Comparison of ENCODE assay signal across 13 cellular contexts in the genomic region with DNA sequence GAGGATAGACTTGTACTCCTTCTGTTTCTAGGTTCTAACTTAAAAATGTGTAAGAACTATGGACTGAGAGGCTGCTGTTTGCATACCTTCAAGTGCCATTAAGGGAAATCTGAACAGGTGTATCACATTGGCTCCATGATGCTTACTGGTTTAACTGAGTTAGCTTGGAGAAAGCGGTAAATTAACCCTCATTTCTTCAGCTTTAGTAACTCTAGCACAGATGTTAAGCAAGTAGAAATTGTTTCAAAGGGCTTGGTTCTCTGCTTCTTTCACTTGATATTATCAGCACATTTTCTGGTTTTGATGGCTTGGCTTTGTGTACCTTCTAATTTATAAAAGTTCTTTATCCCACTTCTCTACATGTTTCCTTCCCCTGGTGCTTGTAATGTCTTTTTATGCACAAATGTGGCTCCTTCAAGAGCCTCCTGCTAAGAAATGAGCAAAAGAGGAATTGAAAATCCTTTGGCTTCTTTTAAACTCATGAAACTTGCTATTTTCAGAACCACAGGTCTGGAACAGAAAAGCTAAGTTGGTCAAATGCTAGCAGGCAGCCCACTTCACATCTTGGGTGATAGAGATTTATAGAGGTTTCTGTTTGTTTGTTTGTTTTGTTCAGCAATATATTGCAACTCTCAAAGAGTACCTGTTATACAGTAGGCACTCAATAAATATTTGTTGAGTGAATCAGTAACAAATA.
DNase-seq lines count a peak whose midpoint lies in the region; ATAC-seq, FAIRE-seq and TF ChIP-seq lines count a peak whose summit lies in the region.
"Had no signal": no experiment of that assay in that cellular context is flagged by ENCODE, and none has a peak within 500 bp of the region (broad histone marks: within the 10 kb centered on the region; RNA-seq: fewer than 3 reads in every experiment).

No MANE protein-coding gene starts in this region.

- no peaks in the 10 kb centered on the region for H3K79me2 ChIP-seq in GM12878 (ENCODE audit: control insufficient read depth, insufficient read depth, low read length)

- TF ChIP-seq CTCF in GM12878 (IDR thresholded peaks at IDR 0.05 in 2 of 3, conservative IDR thresholded peaks at IDR 0.05 in 1 of 3; ENCODE audit: control insufficient read depth in 2 of 3, extremely low read depth in 1 of 3, insufficient read depth in 1 of 3, low read depth in 3 of 3, low read length in 3 of 3) (no peak), foreskin fibroblast (IDR thresholded peaks at IDR 0.05; ENCODE audit: low read depth, low read length) (no peak)

- TF ChIP-seq POLR2A in GM12878 (IDR thresholded peaks at IDR 0.05; ENCODE audit: low read depth, low read length): no peak

- 53% methylated on average over 1 of the region's 1 CpG for WGBS in GM12878 (ENCODE audit: insufficient coverage, insufficient replicate concordance, low lambda C conversion rate, missing lambda C conversion rate)
- 89% methylated on average over 1 of the region's 1 CpG for WGBS in right cardiac atrium

- TF ChIP-seq EP300 in GM12878 (IDR thresholded peaks at IDR 0.05; ENCODE audit: borderline replicate concordance in 1 of 2, control insufficient read depth in 1 of 2, low read depth in 2 of 2, low read length in 2 of 2): no peak

- no peaks in the 10 kb centered on the region for H3K36me3 ChIP-seq in GM12878 (ENCODE audit: control insufficient read depth in 2 of 2, insufficient read depth in 2 of 2, low read length in 1 of 2)

- peak; percentile 71 for FAIRE-seq in GM12878 (lab: Jason Lieb, UNC)

- DNase-seq in GM12878 (ENCODE audit: low read depth, low spot score): peak; percentile 5
- no peak for DNase-seq in HUDEP-2 (lab: John Stamatoyannopoulos, UW; ENCODE audit: unreplicated experiment in 76 of 76)
- DNase-seq in HEK293T (ENCODE audit: extremely low spot score): no peak
- DNase-seq in right cardiac atrium: no peak
- DNase-seq in foreskin fibroblast: no peak
- DNase-seq: CD8-positive, alpha-beta memory T cell; islet precursor cell; stimulated activated CD4-positive, alpha-beta T cell treated with anti-CD3 and anti-CD28 coated beads, Interleukin-2, amount 100 ng/mL, for 24 hours had no signal

- H3K27me3 ChIP-seq in GM12878 (replicated peaks in 1 of 2; ENCODE audit: control insufficient read depth in 2 of 2, insufficient read depth in 2 of 2, low read length in 1 of 2) (no peaks in the 10 kb centered on the region), right cardiac atrium (ENCODE audit: control insufficient read depth, insufficient read depth) (no peaks in the 10 kb centered on the region)

- H3K4me3 ChIP-seq in GM12878: no peak overlapping the region
- H3K4me3 ChIP-seq in right cardiac atrium (ENCODE audit: low read length): no peak overlapping the region
- H3K4me3 ChIP-seq in foreskin fibroblast (ENCODE audit: low read depth in 1 of 2, low read length in 2 of 2): no peak overlapping the region
- H3K4me3 ChIP-seq: PC-9 had no signal

- POLR2A ChIA-PET in GM12878 (lab: Charles Lee) (no interaction called here), HEK293T (lab: Yijun Ruan, JAX) (no interaction called here)

- no peak overlapping the region for H3K9ac ChIP-seq in GM12878 (ENCODE audit: control insufficient read depth, insufficient read depth, low read length)

- peak overlapping the region; percentile 25; the same call in 1 of the 2 replicates for H3K4me2 ChIP-seq in GM12878 (ENCODE audit: control insufficient read depth, insufficient read depth)
- H3K4me2 ChIP-seq: PC-9 had no signal

- SMC1A ChIA-PET in GM12878 (lab: Charles Lee; ENCODE audit: uncharacterized antibody, unreplicated experiment): no interaction called here

- no peak overlapping the region for H2AFZ ChIP-seq in GM12878 (ENCODE audit: control insufficient read depth, low read depth, low read length)
- H2AFZ ChIP-seq: PC-9 had no signal

- ATAC-seq in GM18858 (IDR thresholded peaks at IDR 0.05; ENCODE audit: unreplicated experiment) (peak; percentile 96), GM21723 (IDR thresholded peaks at IDR 0.05; ENCODE audit: unreplicated experiment) (peak; percentile 90), HG03342 (IDR thresholded peaks at IDR 0.05; ENCODE audit: unreplicated experiment) (peak; percentile 81), GM12878 (peak; percentile 59), right cardiac atrium (no peak)

- no peaks in the 10 kb centered on the region for H4K20me1 ChIP-seq in GM12878 (ENCODE audit: control insufficient read depth, insufficient read depth)

- no peaks in the 10 kb centered on the region; the same call in 2 of the 3 replicates for H3K9me3 ChIP-seq in GM12878 (replicated peaks; ENCODE audit: control insufficient read depth, insufficient read depth, low read length)
- no peaks in the 10 kb centered on the region for H3K9me3 ChIP-seq in right cardiac atrium (ENCODE audit: control insufficient read depth, low read length)

- RAD21 ChIA-PET in GM12878 (lab: Charles Lee; ENCODE audit: unreplicated experiment): no interaction called here

- no TSS peak for BruUV-seq in GM12878 (replicated peaks; lab: Mats Ljungman, UMichigan)

- intact Hi-C loops in GM12878 (cut with micrococcal nuclease; ENCODE audit: unreplicated experiment): no loop called here
- intact Hi-C loops in right cardiac atrium (cut with DNase I): no loop called here

- H3K27ac ChIP-seq in GM12878 (ENCODE audit: control insufficient read depth, insufficient read depth) (no peak overlapping the region), right cardiac atrium (ENCODE audit: low read length) (no peak overlapping the region)
- H3K27ac ChIP-seq: HL-60, PC-9 had no signal

- H3K4me1 ChIP-seq in GM12878 (ENCODE audit: control insufficient read depth, insufficient read depth, low read length) (peaks cover 11% of the 10 kb centered on the region), right cardiac atrium (ENCODE audit: control insufficient read depth, insufficient read depth, low read length) (no peaks in the 10 kb centered on the region)

- TF ChIP-seq RAD21 in GM12878 (IDR thresholded peaks at IDR 0.05; ENCODE audit: insufficient read depth, low read depth, low read length): no peak

- in situ Hi-C loops in GM12878 (cut with MboI): no loop called here

- CTCF ChIA-PET in GM12878 (lab: Yijun Ruan, JAX): no interaction called here
- CTCF ChIA-PET in HEK293T (lab: Yijun Ruan, JAX): no interaction called here

TF ChIP-seq in GM12878, 131 proteins besides CTCF, POLR2A, EP300 and RAD21:
- TF ChIP-seq IKZF1 (conservative IDR thresholded peaks at IDR 0.05) (no peak), SPI1 (IDR thresholded peaks at IDR 0.05; ENCODE audit: borderline replicate concordance, insufficient read depth, low read depth, low read length) (peak; percentile 83), IKZF2 (IDR thresholded peaks at IDR 0.05) (no peak)

TF ChIP-seq in HEK293T, 16 proteins besides CTCF, POLR2A, EP300 and RAD21:
- no peak for TF ChIP-seq BHLHE40 (IDR thresholded peaks at IDR 0.05; ENCODE audit: borderline replicate concordance)
- no peak for TF ChIP-seq FOXA1 (IDR thresholded peaks at IDR 0.05)
- no peak for TF ChIP-seq NFRKB (IDR thresholded peaks at IDR 0.05)
- no peak for TF ChIP-seq SP1 (IDR thresholded peaks at IDR 0.05)
- no peak for TF ChIP-seq LEF1 (IDR thresholded peaks at IDR 0.05; ENCODE audit: borderline replicate concordance)
- TF ChIP-seq ARNT (IDR thresholded peaks at IDR 0.05): no peak
- no peak for TF ChIP-seq FOXK2 (IDR thresholded peaks at IDR 0.05)
- TF ChIP-seq L3MBTL2 (conservative IDR thresholded peaks at IDR 0.05): no peak
- no peak for TF ChIP-seq ELF4 (IDR thresholded peaks at IDR 0.05)
- TF ChIP-seq TARDBP (IDR thresholded peaks at IDR 0.05): no peak
- TF ChIP-seq ZNF384 (IDR thresholded peaks at IDR 0.05): no peak
- no peak for TF ChIP-seq CTBP1 (IDR thresholded peaks at IDR 0.05; ENCODE audit: borderline replicate concordance)
- no peak for TF ChIP-seq FOXM1 (IDR thresholded peaks at IDR 0.05; ENCODE audit: borderline replicate concordance)

Comparison
In these comparisons a context has a peak if more than half of its experiments do, and no peak if none do; other contexts are left out.
1. ATAC-seq: peak in GM18858 (single experiment), GM21723 (single experiment), HG03342 (single experiment) and GM12878 (single experiment); none in right cardiac atrium (0 of 2).